ENCODE assay signal across 20 cellular contexts in the genomic region with DNA sequence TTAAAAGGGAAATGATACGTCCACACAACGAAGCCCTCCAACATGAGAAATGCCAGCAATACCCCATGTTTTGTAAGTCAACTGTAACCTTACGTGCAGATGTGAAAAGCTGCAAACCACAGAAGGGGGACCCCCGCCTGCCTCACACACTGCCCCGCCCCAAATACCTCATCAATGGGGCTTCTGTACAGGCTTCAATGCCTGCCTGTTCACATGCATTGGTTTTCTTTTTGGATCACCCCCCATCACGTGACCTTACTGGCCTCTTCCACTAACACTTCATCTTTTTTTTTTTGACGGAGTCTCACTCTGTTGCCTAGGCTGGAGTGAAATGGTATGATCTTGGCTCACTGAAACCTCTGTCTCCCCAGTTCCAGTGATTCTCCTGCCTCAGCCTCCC.
A peak's percentile ranks its signal among the peaks of the same experiment; 100 is the strongest.
DNase-seq lines count a peak whose midpoint lies in the region; ATAC-seq, FAIRE-seq and TF ChIP-seq lines count a peak whose summit lies in the region.
"Had no signal": no experiment of that assay in that cellular context is flagged by ENCODE, and none has a peak within 500 bp of the region (broad histone marks: within the 10 kb centered on the region; RNA-seq: fewer than 3 reads in every experiment).

No MANE protein-coding gene starts in this region.

- H3K36me3 ChIP-seq in GM12878 (ENCODE audit: control insufficient read depth in 2 of 2, insufficient read depth in 2 of 2, low read length in 1 of 2): no peaks in the 10 kb centered on the region
- no peaks in the 10 kb centered on the region for H3K36me3 ChIP-seq in smooth muscle cell (ENCODE audit: low read depth)

- H3K27ac Mint-ChIP-seq in progenitor cell of endocrine pancreas: peak overlapping the region; percentile 59

- no peak for TF ChIP-seq EP300 in GM12878 (IDR thresholded peaks at IDR 0.05; ENCODE audit: borderline replicate concordance in 1 of 2, control insufficient read depth in 1 of 2, low read depth in 2 of 2, low read length in 2 of 2)

- H4K20me1 ChIP-seq in GM12878 (ENCODE audit: control insufficient read depth, insufficient read depth) (no peaks in the 10 kb centered on the region), smooth muscle cell (ENCODE audit: low read depth) (peaks cover 100% of the 10 kb centered on the region)

- H3K9me3 Mint-ChIP-seq in progenitor cell of endocrine pancreas (ENCODE audit: low read depth): no peaks in the 10 kb centered on the region
- H3K9me3 Mint-ChIP-seq: CD14-positive monocyte, H9 had no signal

- RAD21 ChIA-PET in GM12878 (lab: Charles Lee; ENCODE audit: unreplicated experiment): no interaction called here

- H3K4me1 ChIP-seq in GM12878 (ENCODE audit: control insufficient read depth, insufficient read depth, low read length): no peaks in the 10 kb centered on the region; the same call in 1 of the 2 replicates
- no peaks in the 10 kb centered on the region for H3K4me1 ChIP-seq in smooth muscle cell (ENCODE audit: low read depth)

- no peaks in the 10 kb centered on the region for H3K9me3 ChIP-seq in GM12878 (replicated peaks; ENCODE audit: control insufficient read depth, insufficient read depth, low read length)
- H3K9me3 ChIP-seq in smooth muscle cell (replicated peaks; ENCODE audit: low read depth): no peaks in the 10 kb centered on the region

- no peak overlapping the region for H3K27ac ChIP-seq in GM12878 (ENCODE audit: control insufficient read depth, insufficient read depth)
- H3K27ac ChIP-seq in smooth muscle cell (ENCODE audit: low read depth): no peak overlapping the region

- CTCF ChIA-PET in GM12878 (lab: Yijun Ruan, JAX): no interaction called here

- no peaks in the 10 kb centered on the region; a peak in 1 of 4 replicates for H3K27me3 ChIP-seq in GM12878 (replicated peaks in 1 of 2; ENCODE audit: control insufficient read depth in 2 of 2, insufficient read depth in 2 of 2, low read length in 1 of 2)
- no peaks in the 10 kb centered on the region for H3K27me3 ChIP-seq in smooth muscle cell (ENCODE audit: low read depth)

- no peaks in the 10 kb centered on the region for H3F3A ChIP-seq in smooth muscle cell (ENCODE audit: low read depth)

- peaks cover 31% of the 10 kb centered on the region for H3K4me1 Mint-ChIP-seq in progenitor cell of endocrine pancreas (ENCODE audit: low read depth)
- H3K4me1 Mint-ChIP-seq: CD14-positive monocyte had no signal

- no peak overlapping the region for H3K4me3 Mint-ChIP-seq in progenitor cell of endocrine pancreas (ENCODE audit: low read depth)
- H3K4me3 Mint-ChIP-seq: CD14-positive monocyte, H9 had no signal

- no peaks in the 10 kb centered on the region for H3K27me3 Mint-ChIP-seq in progenitor cell of endocrine pancreas

- peaks cover 2% of the 10 kb centered on the region for H3K36me3 Mint-ChIP-seq in progenitor cell of endocrine pancreas (ENCODE audit: insufficient read depth)

- in situ Hi-C loops in GM12878 (cut with MboI): no loop called here

- ATAC-seq in GM18909 (IDR thresholded peaks at IDR 0.05; ENCODE audit: poor library complexity, unreplicated experiment) (peak; percentile 42), GM12878 (peak; percentile 73)
- ATAC-seq: SK-N-SH treated with all-trans-retinoic acid at 6 μM for 48 hours had no signal

- no peak for TF ChIP-seq CTCF in GM12865 (IDR thresholded peaks at IDR 0.05; ENCODE audit: insufficient read depth, low read depth, low read length, missing control alignments)
- TF ChIP-seq CTCF in GM12878 (IDR thresholded peaks at IDR 0.05 in 2 of 3, conservative IDR thresholded peaks at IDR 0.05 in 1 of 3; ENCODE audit: control insufficient read depth in 2 of 3, extremely low read depth in 1 of 3, insufficient read depth in 1 of 3, low read depth in 3 of 3, low read length in 3 of 3): no peak
- TF ChIP-seq CTCF in progenitor cell of endocrine pancreas (IDR thresholded peaks at IDR 0.05; ENCODE audit: unreplicated experiment): no peak
- no peak for TF ChIP-seq CTCF in smooth muscle cell (IDR thresholded peaks at IDR 0.05; ENCODE audit: borderline replicate concordance, insufficient read depth, poor library complexity, severe bottlenecking)

- no peak overlapping the region for H2AFZ ChIP-seq in GM12878 (ENCODE audit: control insufficient read depth, low read depth, low read length)
- H2AFZ ChIP-seq in smooth muscle cell (ENCODE audit: low read depth): no peak overlapping the region

- WGBS in GM12878 (ENCODE audit: insufficient coverage, insufficient replicate concordance, low lambda C conversion rate, missing lambda C conversion rate): 6% methylated on average over 7 of the region's 7 CpGs
- 97% methylated on average over 7 of the region's 7 CpGs for WGBS in smooth muscle cell (ENCODE audit: low lambda C conversion rate)

- no peak for TF ChIP-seq POLR2A in GM12878 (IDR thresholded peaks at IDR 0.05; ENCODE audit: low read depth, low read length)

- H3K4me2 ChIP-seq in GM12878 (ENCODE audit: control insufficient read depth, insufficient read depth) (no peak overlapping the region), smooth muscle cell (no peak overlapping the region)

- SMC1A ChIA-PET in GM12878 (lab: Charles Lee; ENCODE audit: uncharacterized antibody, unreplicated experiment): no interaction called here

- POLR2A ChIA-PET in GM12878 (lab: Charles Lee): no interaction called here

- no peak for TF ChIP-seq RAD21 in GM12878 (IDR thresholded peaks at IDR 0.05; ENCODE audit: insufficient read depth, low read depth, low read length)

- H3K4me3 ChIP-seq in GM12865 (ENCODE audit: low read depth, low read length): no peak overlapping the region
- H3K4me3 ChIP-seq in GM12878: no peak overlapping the region
- H3K4me3 ChIP-seq in smooth muscle cell: no peak overlapping the region

- FAIRE-seq in GM12878 (lab: Jason Lieb, UNC): no peak
- FAIRE-seq: GM19239 had no signal

- DNase-seq in GM12865 (ENCODE audit: low read depth) (peak; percentile 27), GM12878 (ENCODE audit: low read depth, low spot score) (no peak), progenitor cell of endocrine pancreas (ENCODE audit: low spot score, unreplicated experiment) (no peak), AG20443 (ENCODE audit: low spot score) (no peak), Kasumi-1 (lab: John Stamatoyannopoulos, UW) (no peak), smooth muscle cell (lab: John Stamatoyannopoulos, UW; ENCODE audit: unreplicated experiment) (no peak)
- DNase-seq: AML-193; COR-L47; H9; KBM-7; NCI-H1436 treated with DMSO at 0.1 percent for 48 hours; NCI-H2029 treated with DMSO at 0.1 percent for 48 hours; NCI-H2171 treated with DMSO at 0.1 percent for 48 hours; NCI-H446 treated with DMSO at 0.1 percent for 48 hours; NK-92 treated with Interleukin-12 subunit alpha and Interleukin-12 subunit beta, amount 100 ng/mL, for 24 hours; SHP77 had no signal

- no TSS peak for BruUV-seq in GM12878 (replicated peaks; lab: Mats Ljungman, UMichigan)

- H3K79me2 ChIP-seq in GM12878 (ENCODE audit: control insufficient read depth, insufficient read depth, low read length): no peaks in the 10 kb centered on the region
- peaks cover 68% of the 10 kb centered on the region for H3K79me2 ChIP-seq in smooth muscle cell (ENCODE audit: low read depth)

- intact Hi-C loops in GM12878 (cut with micrococcal nuclease; ENCODE audit: unreplicated experiment): no loop called here

- no peak overlapping the region for H3K9ac ChIP-seq in GM12878 (ENCODE audit: control insufficient read depth, insufficient read depth, low read length)
- H3K9ac ChIP-seq in smooth muscle cell (ENCODE audit: low read depth): no peak overlapping the region

TF ChIP-seq in GM12878, 131 proteins besides CTCF, POLR2A, EP300 and RAD21:
- TF ChIP-seq RUNX3 (IDR thresholded peaks at IDR 0.05; ENCODE audit: low read length) (0 out of 2 replicates have a peak, but pooled peaks have one; percentile 33), NRF1 (conservative IDR thresholded peaks at IDR 0.05; ENCODE audit: low read depth, low read length) (no peak), RAD51 (IDR thresholded peaks at IDR 0.05) (peak; percentile 88), BHLHE40 (IDR thresholded peaks at IDR 0.05; ENCODE audit: borderline replicate concordance in 1 of 2, low read depth in 2 of 2, low read length in 1 of 2) (peak in 1 of 2 experiments; percentile 70; a peak in 1 of 4 replicates)
